ENCODE assay signal across 9 cellular contexts in the genomic region with DNA sequence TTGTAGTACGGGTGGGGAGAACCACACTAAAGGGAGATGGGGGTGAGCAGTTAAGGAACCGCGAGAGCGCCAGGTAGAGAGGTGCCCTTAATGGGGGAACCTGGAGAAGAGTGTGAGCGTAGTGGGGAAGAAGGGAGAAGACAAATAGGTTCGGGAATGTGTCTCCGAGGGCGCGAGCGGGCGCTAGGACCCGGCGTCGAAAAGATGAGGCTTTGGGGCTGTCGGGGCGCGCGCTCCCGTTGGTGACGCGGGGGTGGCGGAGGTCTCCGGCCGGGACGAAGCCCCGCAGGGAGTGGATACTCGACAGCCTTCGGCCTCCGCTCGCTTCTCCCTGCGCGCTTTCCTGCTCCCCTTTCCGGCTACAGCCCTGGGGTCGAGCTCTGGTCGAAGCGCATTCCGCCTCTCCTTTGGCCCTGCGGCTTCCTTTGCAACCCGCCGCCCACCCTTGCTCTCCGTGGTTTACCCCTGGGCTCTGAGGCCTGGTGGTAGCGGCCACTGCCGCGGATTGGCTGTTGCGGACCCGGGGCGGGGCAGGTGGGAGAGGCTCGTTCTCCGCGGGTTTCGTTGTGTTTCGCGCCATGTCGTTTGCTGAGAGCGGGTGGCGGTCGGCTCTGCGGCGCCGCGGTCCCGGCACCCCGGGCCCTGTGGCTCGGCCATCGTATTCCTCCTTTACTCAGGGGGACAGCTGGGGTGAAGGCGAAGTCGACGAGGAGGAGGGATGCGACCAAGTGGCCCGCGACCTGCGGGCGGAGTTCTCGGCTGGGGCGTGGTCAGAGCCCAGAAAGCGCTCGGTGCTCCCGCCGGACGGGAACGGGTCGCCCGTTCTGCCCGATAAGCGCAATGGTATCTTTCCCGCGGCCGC. TPM values are rescaled to one million over a fixed set of nuclear protein-coding genes. Genes with fewer than 3 reads are reported as not detected.
A peak's percentile ranks its signal among the peaks of the same experiment; 100 is the strongest.
DNase-seq lines count a peak whose midpoint lies in the region; ATAC-seq, FAIRE-seq and TF ChIP-seq lines count a peak whose summit lies in the region.
"Had no signal": no experiment of that assay in that cellular context is flagged by ENCODE, and none has a peak within 500 bp of the region (broad histone marks: within the 10 kb centered on the region; RNA-seq: fewer than 3 reads in every experiment).

A gene (plus strand): TSS at position 574 of the 862 bp plus-strand sequence. CDS start 5 bp downstream, at position 579.

- peak within 1 kb of the TSS; percentile 80 for H3K27ac ChIP-seq in keratinocyte (ENCODE audit: control insufficient read depth, insufficient read depth, low read length)

- no peaks in the 10 kb centered on the region for H3K27me3 ChIP-seq in keratinocyte (ENCODE audit: control insufficient read depth, extremely low read depth, insufficient read depth, low read length)

- H3K36me3 ChIP-seq in keratinocyte (ENCODE audit: control insufficient read depth in 2 of 2, extremely low read depth in 1 of 2, insufficient read depth in 2 of 2, low read length in 2 of 2) = peaks cover 1 to 17% of the 10 kb centered on the region in 2 experiments

- H3K4me2 ChIP-seq in keratinocyte (ENCODE audit: control insufficient read depth, extremely low read depth, insufficient read depth, low read depth, low read length) = peak within 1 kb of the TSS; percentile 88

- H2AFZ ChIP-seq in keratinocyte (ENCODE audit: control insufficient read depth, low read length) = peak within 1 kb of the TSS; percentile 99

- H3K9me1 ChIP-seq in keratinocyte (ENCODE audit: control insufficient read depth, extremely low read depth, insufficient read depth, low read length) = no peaks in the 10 kb centered on the region

- peaks cover 17% of the 10 kb centered on the region for H3K4me1 ChIP-seq in keratinocyte (ENCODE audit: control insufficient read depth, extremely low read depth, insufficient read depth, low read length)

- peak within 1 kb of the TSS; percentile 68 to 99 (median 98) for H3K4me3 ChIP-seq in keratinocyte (ENCODE audit: control insufficient read depth in 2 of 3, extremely low read depth in 1 of 3, insufficient read depth in 2 of 3, low read depth in 1 of 3, low read length in 3 of 3)

- FAIRE-seq in keratinocyte (lab: Jason Lieb, UNC) = no peak
- FAIRE-seq: colon had no signal

- no peaks in the 10 kb centered on the region for H3K9me3 ChIP-seq in keratinocyte (ENCODE audit: control insufficient read depth, low read depth, low read length)

- peak; percentile 71 for ATAC-seq in HG03439 (IDR thresholded peaks at IDR 0.05; ENCODE audit: unreplicated experiment)

- H3K79me2 ChIP-seq in keratinocyte (ENCODE audit: control insufficient read depth, insufficient read depth, low read length) = peaks cover 64% of the 10 kb centered on the region

- dilution Hi-C loops in keratinocyte (cut with MboI; ENCODE audit: extremely low pct_ligation_motif_present, low sequenced_read_pairs) = no loop called here

- no peak for TF ChIP-seq CTCF in keratinocyte (optimal IDR thresholded peaks at IDR 0.05 in 1 of 3, IDR thresholded peaks at IDR 0.05 in 1 of 3, conservative IDR thresholded peaks at IDR 0.05 in 1 of 3; ENCODE audit: extremely low read depth in 1 of 3, insufficient read depth in 2 of 3, low read length in 3 of 3)

- peak within 1 kb of the TSS; percentile 99 for H3K9ac ChIP-seq in keratinocyte (ENCODE audit: control insufficient read depth, extremely low read depth, insufficient read depth, low read length)

- peak; percentile 77 to 82 for DNase-seq in AML-193 (lab: John Stamatoyannopoulos, UW)
- DNase-seq in GM19238 (ENCODE audit: insufficient read length, low spot score) = peak; percentile 61
- DNase-seq in NCI-H510A (lab: John Stamatoyannopoulos, UW) = peak; percentile 75
- peak; percentile 88 for DNase-seq in activated CD4-positive, alpha-beta T cell treated with anti-CD3 and anti-CD28 coated beads for 1 hour
- peak; percentile 13 to 86 for DNase-seq in cerebellar nuclear complex (lab: John Stamatoyannopoulos, UW)
- DNase-seq in keratinocyte (ENCODE audit: low read depth, low spot score) = no peak
- peak; percentile 85 to 91 (median 86) for DNase-seq in stimulated activated CD4-positive, alpha-beta T cell treated with anti-CD3 and anti-CD28 coated beads, Interleukin-12 subunit alpha, Interleukin-12 subunit beta, amount 100 ng/mL, for 48 hours (ENCODE audit: low read depth in 2 of 3, low spot score in 1 of 3)

- peaks cover 3% of the 10 kb centered on the region for H4K20me1 ChIP-seq in keratinocyte (ENCODE audit: control insufficient read depth, extremely low read depth, insufficient read depth, low read length)

RNA-seq across cellular contexts. Expression of the gene that starts here (rescaled TPM):
- polyA plus RNA-seq in keratinocyte = 21.9 to 52.5 TPM (median 41.4 TPM) in 3 replicates
- polyA plus RNA-seq in keratinocyte (2011; ENCODE audit: low read depth) = 11.1 TPM
- polyA plus RNA-seq in keratinocyte (2011; cell fraction: cytosol; rRNA removed) = 29.6 and 35.9 TPM in 2 replicates
- polyA plus RNA-seq in keratinocyte (2011; cell fraction: nucleus; rRNA removed) = 35.2 and 57.2 TPM in 2 replicates
- polyA plus RNA-seq in keratinocyte (2012; ENCODE audit: low replicate concordance) = 9.5 and 11.9 TPM in 2 replicates
- polyA minus RNA-seq in keratinocyte = 7.2 to 22.6 TPM (median 13.1 TPM) in 3 replicates
- 8.8 TPM for polyA minus RNA-seq in keratinocyte (2011; cell fraction: cytosol; rRNA and poly(A)+ RNA removed)
- 6.5 and 12.3 TPM in 2 replicates for polyA minus RNA-seq in keratinocyte (2011; cell fraction: nucleus; rRNA and poly(A)+ RNA removed)
